23 cellular contexts compared by ENCODE assay signal in the genomic region with DNA sequence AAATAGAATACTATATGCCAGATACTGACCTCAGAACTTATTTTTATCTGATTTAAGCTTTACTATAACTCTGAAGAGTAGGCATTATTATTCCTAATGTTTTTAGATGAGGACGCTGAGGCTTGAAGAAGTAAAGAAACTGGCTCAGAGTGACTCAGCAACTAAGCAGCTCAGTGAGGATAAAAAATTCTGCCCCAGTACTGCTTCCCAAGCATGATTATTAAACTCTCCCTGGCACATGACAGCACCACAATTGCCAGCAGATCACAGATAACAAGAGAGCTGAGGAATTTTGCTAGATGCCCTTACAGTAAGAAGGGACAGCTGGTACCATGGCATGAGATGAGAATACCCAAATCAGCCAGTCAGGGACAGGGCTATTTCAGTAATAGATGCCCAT.
DNase-seq lines count a peak whose midpoint lies in the region; ATAC-seq and TF ChIP-seq lines count a peak whose summit lies in the region.
"Had no signal": no experiment of that assay in that cellular context is flagged by ENCODE, and none has a peak within 500 bp of the region (broad histone marks: within the 10 kb centered on the region; RNA-seq: fewer than 3 reads in every experiment).

No MANE protein-coding gene starts in this region.

- H3K9me2 ChIP-seq in PC-3 (replicated peaks; ENCODE audit: low read length): no peaks in the 10 kb centered on the region

- no peaks in the 10 kb centered on the region for H3K27me3 ChIP-seq in PC-3 (ENCODE audit: low read length)
- H3K27me3 ChIP-seq: BE2C, ovary, sigmoid colon, tibial artery had no signal

- no peaks in the 10 kb centered on the region for H3K4me1 ChIP-seq in PC-3 (ENCODE audit: insufficient read depth, low read length)
- H3K4me1 ChIP-seq: sigmoid colon, tibial artery had no signal

- H3K36me3 ChIP-seq in PC-3 (ENCODE audit: low read depth, low read length): no peaks in the 10 kb centered on the region
- H3K36me3 ChIP-seq: BE2C, ovary, sigmoid colon, tibial artery had no signal

- H3K9me3 ChIP-seq in PC-3 (ENCODE audit: low read length): no peaks in the 10 kb centered on the region
- H3K9me3 ChIP-seq: BE2C, ovary, sigmoid colon, tibial artery had no signal

- BruUV-seq in PC-3 (replicated peaks; lab: Mats Ljungman, UMichigan): no TSS peak

- H3K27ac ChIP-seq in PC-3 (ENCODE audit: low read length): no peak overlapping the region
- H3K27ac ChIP-seq: ovary, sigmoid colon, tibial artery had no signal

- DNase-seq in EH (ENCODE audit: low read depth) (peak; percentile 23), PC-3 (peak; percentile 30), epithelial cell of esophagus (ENCODE audit: low read depth) (peak; percentile 4), retinal pigment epithelial cell (ENCODE audit: low read depth) (peak; percentile 87), SK-N-DZ (ENCODE audit: low spot score) (no peak), foreskin fibroblast (no peak)
- DNase-seq: activated CD4-positive, alpha-beta T cell treated with anti-CD3 and anti-CD28 coated beads for 36 hours; activated CD8-positive, alpha-beta memory T cell treated with anti-CD3 and anti-CD28 coated beads, Interleukin-2, amount 10 ng/mL, durations not matched to agents 7 days and 5 days; BE2C; central memory CD4-positive, alpha-beta T cell; naive B cell; NCI-H1694 treated with DMSO at 0.1 percent for 48 hours; NCI-H226; ovary; sigmoid colon; stimulated activated naive B cell treated with anti-CD40 and anti-IgM and Interleukin-4, amounts not matched to agents 10 μg/mL and 1 μg/mL and 100 μg/mL, for 72 hours; tibial artery had no signal

- H3K4me2 ChIP-seq in PC-3 (ENCODE audit: low read length): no peak overlapping the region
- H3K4me2 ChIP-seq: GM23338 had no signal

- CTCF ChIA-PET in PC-3 (lab: Charles Lee): interaction anchor here (0.5 kb wide), 1 partner anchor 138 kb away, joined by 14 read pairs; no protein-coding TSS in a partner anchor

- POLR2A ChIA-PET in PC-3 (lab: Charles Lee; ENCODE audit: unreplicated experiment): no interaction called here

- no peaks in the 10 kb centered on the region for H4K20me1 ChIP-seq in PC-3 (ENCODE audit: low read length)

- H2AFZ ChIP-seq in PC-3 (ENCODE audit: low read length): no peak overlapping the region
- H2AFZ ChIP-seq: GM23338 had no signal

- intact Hi-C loops in PC-3 (cut with micrococcal nuclease): no loop called here

- H3F3A ChIP-seq in PC-3 (ENCODE audit: low read length, unreplicated experiment): no peaks in the 10 kb centered on the region

- no peaks in the 10 kb centered on the region for H3K79me2 ChIP-seq in PC-3 (ENCODE audit: low read length)

- TF ChIP-seq CTCF in PC-3 (conservative IDR thresholded peaks at IDR 0.05; ENCODE audit: low read depth, low read length) (no peak), epithelial cell of esophagus (IDR thresholded peaks at IDR 0.05; ENCODE audit: insufficient read depth, low read depth, low read length, missing control alignments) (no peak), retinal pigment epithelial cell (conservative IDR thresholded peaks at IDR 0.05; ENCODE audit: low read depth, low read length) (no peak), foreskin fibroblast (IDR thresholded peaks at IDR 0.05; ENCODE audit: low read depth, low read length) (no peak)

- ATAC-seq in PC-3 (no peak), HG03025 (IDR thresholded peaks at IDR 0.05; ENCODE audit: low FRiP score, unreplicated experiment) (no peak), HG03460 (IDR thresholded peaks at IDR 0.05; ENCODE audit: unreplicated experiment) (no peak)
- ATAC-seq: activated CD4-positive, alpha-beta T cell treated with anti-CD3 and anti-CD28 coated beads for 36 hours; activated CD8-positive, alpha-beta memory T cell treated with anti-CD3 and anti-CD28 coated beads, Interleukin-2, amount 10 ng/mL, durations not matched to agents 7 days and 5 days; GM12878; GM23338; HepG2; Panc1; stimulated activated naive B cell treated with anti-CD40 and anti-IgM and Interleukin-4, amounts not matched to agents 10 μg/mL and 1 μg/mL and 100 μg/mL, for 72 hours had no signal

- H3K4me3 ChIP-seq in PC-3 (ENCODE audit: low read length): no peak overlapping the region
- H3K4me3 ChIP-seq in epithelial cell of esophagus (ENCODE audit: low read length): no peak overlapping the region
- H3K4me3 ChIP-seq in retinal pigment epithelial cell (ENCODE audit: low read length): no peak overlapping the region
- no peak overlapping the region for H3K4me3 ChIP-seq in foreskin fibroblast (ENCODE audit: low read depth in 1 of 2, low read length in 2 of 2)
- H3K4me3 ChIP-seq: GM12878, GM23338, ovary, sigmoid colon, tibial artery had no signal

- H3K9ac ChIP-seq in PC-3 (ENCODE audit: low read length): no peak overlapping the region

Comparison
In these comparisons a context has a peak if more than half of its experiments do, and no peak if none do; other contexts are left out.
1. DNase-seq: peak in EH (single experiment), PC-3 (single experiment), epithelial cell of esophagus (single experiment) and retinal pigment epithelial cell (single experiment); none in SK-N-DZ (single experiment) and foreskin fibroblast (0 of 2).